ENCODE assay signal across 8 cellular contexts in the genomic region with DNA sequence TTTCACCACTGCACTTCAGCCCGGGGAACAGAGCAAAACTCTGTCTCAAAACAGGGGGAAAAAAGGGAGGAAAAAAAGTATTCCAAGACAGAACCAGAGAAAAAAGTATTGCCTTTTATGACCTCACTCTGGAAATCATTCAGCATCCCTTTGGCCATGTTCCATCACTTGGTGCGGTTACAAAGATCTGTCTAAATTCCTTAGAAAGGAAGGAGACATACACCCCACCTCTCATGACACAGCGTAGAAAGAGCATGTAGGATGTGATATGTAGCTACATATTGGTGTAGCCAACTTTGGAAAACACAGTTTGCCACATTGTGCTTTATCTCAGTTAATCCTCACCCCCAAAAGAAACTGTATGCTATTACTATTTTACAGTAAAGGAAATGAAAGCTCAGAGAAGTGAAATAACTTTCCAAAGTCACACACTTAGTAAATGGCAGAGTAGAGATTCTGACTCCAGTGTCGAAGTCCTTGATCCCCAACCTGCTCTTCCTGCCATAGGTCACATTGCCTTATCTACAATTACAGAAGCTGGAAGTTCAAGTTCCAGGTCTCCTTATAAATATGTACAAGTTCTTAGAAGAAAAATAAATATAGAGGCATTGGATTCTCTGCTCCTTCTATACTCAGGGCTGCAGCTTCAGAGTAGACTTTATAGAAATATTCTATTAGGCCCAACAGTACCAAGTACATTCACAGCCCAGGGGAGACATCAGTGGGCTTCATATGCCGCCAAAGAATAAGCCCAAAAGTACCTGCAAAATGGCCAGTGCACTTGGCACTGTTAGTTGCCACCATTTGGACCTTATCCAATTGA.
DNase-seq lines count a peak whose midpoint lies in the region; ATAC-seq and TF ChIP-seq lines count a peak whose summit lies in the region.

No MANE protein-coding gene starts in this region.

- no peak for TF ChIP-seq CTCF in VCaP (conservative IDR thresholded peaks at IDR 0.05)

- peak; percentile 55 for ATAC-seq in left ventricle myocardium superior

- DNase-seq in HCEC 1CT (peak; percentile 5), left ventricle myocardium superior (no peak), Ammon's horn (ENCODE audit: low spot score) (no peak), HAP-1 (ENCODE audit: low spot score in 2 of 2) (no peak), NCI-H146 (lab: John Stamatoyannopoulos, UW) (no peak)
- no peak for DNase-seq in stimulated activated CD4-positive, alpha-beta T cell treated with anti-CD3 and anti-CD28 coated beads, Interleukin-2, amount 100 ng/mL, for 48 hours

- H3K36me3 ChIP-seq in stomach smooth muscle (ENCODE audit: control insufficient read depth in 2 of 2, insufficient read depth in 2 of 2, low read length in 2 of 2) (no peaks in the 10 kb centered on the region), HAP-1 (replicated peaks) (no peaks in the 10 kb centered on the region)

- intact Hi-C loops in left ventricle myocardium superior (cut with micrococcal nuclease) = no loop called here

- H3K27ac ChIP-seq in VCaP (peak overlapping the region; percentile 35), stomach smooth muscle (ENCODE audit: low read length) (peak overlapping the region; percentile 37)

- H3K4me3 ChIP-seq in stomach smooth muscle (ENCODE audit: low read length in 2 of 2) = no peak overlapping the region
- no peak overlapping the region for H3K4me3 ChIP-seq in HAP-1

- H3K9ac ChIP-seq in stomach smooth muscle (ENCODE audit: low read length in 2 of 2) = no peak overlapping the region

- H3K27me3 ChIP-seq in stomach smooth muscle (ENCODE audit: control insufficient read depth in 1 of 2, insufficient read depth in 2 of 2, low read length in 2 of 2) = no peaks in the 10 kb centered on the region
- peaks cover 3% of the 10 kb centered on the region; the same call in 1 of the 2 replicates for H3K27me3 ChIP-seq in HAP-1 (ENCODE audit: low read depth)

- no peaks in the 10 kb centered on the region for H3K9me3 ChIP-seq in stomach smooth muscle (ENCODE audit: control insufficient read depth in 2 of 2, low read length in 2 of 2)
- no peaks in the 10 kb centered on the region for H3K9me3 ChIP-seq in HAP-1

- in situ Hi-C loops in HAP-1 (cut with MboI; ENCODE audit: low sequenced_read_pairs) = no loop called here

- H3K4me1 ChIP-seq in stomach smooth muscle (ENCODE audit: control insufficient read depth, insufficient read depth, low read length) (peaks cover 14% of the 10 kb centered on the region), HAP-1 (no peaks in the 10 kb centered on the region)
